14 cellular contexts compared by ENCODE assay signal in genomic region chr2:30583204-30583749, GRCh38.
"Had no signal": no experiment of that assay in that cellular context is flagged by ENCODE, and none has a peak within 500 bp of the region (broad histone marks: within the 10 kb centered on the region; RNA-seq: fewer than 3 reads in every experiment).

No MANE protein-coding gene starts in this region.

- H3K9ac ChIP-seq: parathyroid adenoma had no signal

- H3K36me3 ChIP-seq: brain microvascular endothelial cell, upper lobe of right lung had no signal

- H3K27ac ChIP-seq: brain microvascular endothelial cell, foreskin keratinocyte, parathyroid adenoma, upper lobe of right lung had no signal

- H3K79me2 ChIP-seq: parathyroid adenoma had no signal

- DNase-seq: activated naive CD4-positive, alpha-beta T cell; anterior cingulate cortex; brain microvascular endothelial cell; cerebellar nuclear complex; effector memory CD4-positive, alpha-beta T cell; foreskin keratinocyte; left colon; naive thymus-derived CD8-positive, alpha-beta T cell; stimulated activated CD4-positive, alpha-beta T cell treated with anti-CD3 and anti-CD28 coated beads, Interleukin-4, amount 100 ng/mL, for 24 hours; stimulated activated naive CD4-positive, alpha-beta T cell treated with Interleukin-2 at 50 U/mL for 16 hours; SW 1271; upper lobe of right lung had no signal

- H3K27me3 ChIP-seq: brain microvascular endothelial cell, foreskin keratinocyte, upper lobe of right lung had no signal

- H3K9me3 ChIP-seq: upper lobe of right lung had no signal

- H3K4me3 ChIP-seq: upper lobe of right lung had no signal

- H2AFZ ChIP-seq: parathyroid adenoma had no signal

- H3K4me1 ChIP-seq: foreskin keratinocyte, parathyroid adenoma, upper lobe of right lung had no signal

- ATAC-seq: activated CD4-positive, CD25-positive, alpha-beta regulatory T cell treated with anti-CD3 and anti-CD28 coated beads, Interleukin-2, amount 50 U/mL, for 24 hours; foreskin keratinocyte; left colon; upper lobe of right lung had no signal
